1 cellular context compared by ENCODE assay signal in the genomic region with DNA sequence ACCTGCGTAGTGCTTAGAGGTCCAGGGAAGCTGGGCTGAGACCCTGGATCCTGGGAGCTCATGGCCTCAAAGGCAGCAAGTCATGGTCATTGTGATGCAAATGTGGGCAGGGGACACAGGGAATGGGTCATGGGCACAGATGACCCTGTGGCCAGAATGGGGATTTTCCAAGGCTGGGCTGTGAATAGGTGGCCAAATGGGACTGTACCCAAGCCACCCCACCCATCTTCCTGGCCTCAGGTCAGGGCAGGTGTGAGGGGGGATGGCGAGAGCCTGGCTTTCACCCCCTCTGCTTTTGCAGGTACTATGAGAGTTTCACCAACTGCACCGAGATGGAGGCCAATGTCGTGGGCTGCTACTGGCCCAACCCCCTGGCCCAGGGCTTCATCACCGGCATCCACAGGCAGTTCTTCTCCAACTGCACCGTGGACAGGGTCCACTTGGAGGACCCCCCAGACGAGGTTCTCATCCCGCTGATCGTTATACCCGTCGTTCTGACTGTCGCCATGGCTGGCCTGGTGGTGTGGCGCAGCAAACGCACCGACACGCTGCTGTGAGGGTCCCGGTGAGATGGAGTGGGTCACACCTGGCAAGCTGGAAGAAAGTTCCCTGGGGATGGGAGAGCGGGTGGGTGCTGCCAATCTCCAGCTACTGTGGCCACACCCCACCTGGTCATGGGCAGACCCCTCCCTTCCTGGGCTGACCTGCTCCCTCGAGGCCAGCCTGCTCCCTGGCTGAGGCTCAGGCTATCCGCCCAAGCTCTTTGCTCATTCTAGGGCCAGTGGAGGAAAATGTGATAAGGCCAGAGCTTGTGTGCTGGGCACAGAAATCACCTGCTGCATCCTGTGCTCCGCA.
TF ChIP-seq lines count a peak whose summit lies in the region.

No MANE protein-coding gene starts in this region.

TF ChIP-seq in H1, 55 proteins besides CTCF, POLR2A, EP300 and RAD21:
- TF ChIP-seq JUND (IDR thresholded peaks at IDR 0.05; ENCODE audit: low read length) (no peak), CHD2 (IDR thresholded peaks at IDR 0.05; ENCODE audit: low read length) (no peak), TAF7 (optimal IDR thresholded peaks at IDR 0.05; ENCODE audit: borderline replicate concordance, low read depth, low read length) (no peak), KDM1A (IDR thresholded peaks at IDR 0.05; ENCODE audit: borderline replicate concordance, low read length) (no peak), CREB1 (IDR thresholded peaks at IDR 0.05) (no peak), SRF (IDR thresholded peaks at IDR 0.05; ENCODE audit: low read depth, low read length) (no peak), EZH2 (IDR thresholded peaks at IDR 0.05; ENCODE audit: low read depth, low read length, severe bottlenecking) (no peak), SP1 (IDR thresholded peaks at IDR 0.05; ENCODE audit: low read depth, low read length) (no peak), ASH2L (IDR thresholded peaks at IDR 0.05; ENCODE audit: low read length) (no peak), ZNF274 (IDR thresholded peaks at IDR 0.05; ENCODE audit: borderline replicate concordance, extremely low read depth, low read length) (no peak), BACH1 (IDR thresholded peaks at IDR 0.05; ENCODE audit: low read length) (no peak), HDAC6 (IDR thresholded peaks at IDR 0.05; ENCODE audit: low read depth, low read length) (no peak)
- TF ChIP-seq, protein P1, sequence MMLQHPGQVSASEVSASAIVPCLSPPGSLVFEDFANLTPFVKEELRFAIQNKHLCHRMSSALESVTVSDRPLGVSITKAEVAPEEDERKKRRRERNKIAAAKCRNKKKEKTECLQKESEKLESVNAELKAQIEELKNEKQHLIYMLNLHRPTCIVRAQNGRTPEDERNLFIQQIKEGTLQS (IDR thresholded peaks at IDR 0.05; ENCODE audit: insufficient read depth, low read depth, low read length): no peak
- TF ChIP-seq, protein P2, sequence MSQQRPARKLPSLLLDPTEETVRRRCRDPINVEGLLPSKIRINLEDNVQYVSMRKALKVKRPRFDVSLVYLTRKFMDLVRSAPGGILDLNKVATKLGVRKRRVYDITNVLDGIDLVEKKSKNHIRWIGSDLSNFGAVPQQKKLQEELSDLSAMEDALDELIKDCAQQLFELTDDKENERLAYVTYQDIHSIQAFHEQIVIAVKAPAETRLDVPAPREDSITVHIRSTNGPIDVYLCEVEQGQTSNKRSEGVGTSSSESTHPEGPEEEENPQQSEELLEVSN (IDR thresholded peaks at IDR 0.05): no peak
- TF ChIP-seq, protein P3, sequence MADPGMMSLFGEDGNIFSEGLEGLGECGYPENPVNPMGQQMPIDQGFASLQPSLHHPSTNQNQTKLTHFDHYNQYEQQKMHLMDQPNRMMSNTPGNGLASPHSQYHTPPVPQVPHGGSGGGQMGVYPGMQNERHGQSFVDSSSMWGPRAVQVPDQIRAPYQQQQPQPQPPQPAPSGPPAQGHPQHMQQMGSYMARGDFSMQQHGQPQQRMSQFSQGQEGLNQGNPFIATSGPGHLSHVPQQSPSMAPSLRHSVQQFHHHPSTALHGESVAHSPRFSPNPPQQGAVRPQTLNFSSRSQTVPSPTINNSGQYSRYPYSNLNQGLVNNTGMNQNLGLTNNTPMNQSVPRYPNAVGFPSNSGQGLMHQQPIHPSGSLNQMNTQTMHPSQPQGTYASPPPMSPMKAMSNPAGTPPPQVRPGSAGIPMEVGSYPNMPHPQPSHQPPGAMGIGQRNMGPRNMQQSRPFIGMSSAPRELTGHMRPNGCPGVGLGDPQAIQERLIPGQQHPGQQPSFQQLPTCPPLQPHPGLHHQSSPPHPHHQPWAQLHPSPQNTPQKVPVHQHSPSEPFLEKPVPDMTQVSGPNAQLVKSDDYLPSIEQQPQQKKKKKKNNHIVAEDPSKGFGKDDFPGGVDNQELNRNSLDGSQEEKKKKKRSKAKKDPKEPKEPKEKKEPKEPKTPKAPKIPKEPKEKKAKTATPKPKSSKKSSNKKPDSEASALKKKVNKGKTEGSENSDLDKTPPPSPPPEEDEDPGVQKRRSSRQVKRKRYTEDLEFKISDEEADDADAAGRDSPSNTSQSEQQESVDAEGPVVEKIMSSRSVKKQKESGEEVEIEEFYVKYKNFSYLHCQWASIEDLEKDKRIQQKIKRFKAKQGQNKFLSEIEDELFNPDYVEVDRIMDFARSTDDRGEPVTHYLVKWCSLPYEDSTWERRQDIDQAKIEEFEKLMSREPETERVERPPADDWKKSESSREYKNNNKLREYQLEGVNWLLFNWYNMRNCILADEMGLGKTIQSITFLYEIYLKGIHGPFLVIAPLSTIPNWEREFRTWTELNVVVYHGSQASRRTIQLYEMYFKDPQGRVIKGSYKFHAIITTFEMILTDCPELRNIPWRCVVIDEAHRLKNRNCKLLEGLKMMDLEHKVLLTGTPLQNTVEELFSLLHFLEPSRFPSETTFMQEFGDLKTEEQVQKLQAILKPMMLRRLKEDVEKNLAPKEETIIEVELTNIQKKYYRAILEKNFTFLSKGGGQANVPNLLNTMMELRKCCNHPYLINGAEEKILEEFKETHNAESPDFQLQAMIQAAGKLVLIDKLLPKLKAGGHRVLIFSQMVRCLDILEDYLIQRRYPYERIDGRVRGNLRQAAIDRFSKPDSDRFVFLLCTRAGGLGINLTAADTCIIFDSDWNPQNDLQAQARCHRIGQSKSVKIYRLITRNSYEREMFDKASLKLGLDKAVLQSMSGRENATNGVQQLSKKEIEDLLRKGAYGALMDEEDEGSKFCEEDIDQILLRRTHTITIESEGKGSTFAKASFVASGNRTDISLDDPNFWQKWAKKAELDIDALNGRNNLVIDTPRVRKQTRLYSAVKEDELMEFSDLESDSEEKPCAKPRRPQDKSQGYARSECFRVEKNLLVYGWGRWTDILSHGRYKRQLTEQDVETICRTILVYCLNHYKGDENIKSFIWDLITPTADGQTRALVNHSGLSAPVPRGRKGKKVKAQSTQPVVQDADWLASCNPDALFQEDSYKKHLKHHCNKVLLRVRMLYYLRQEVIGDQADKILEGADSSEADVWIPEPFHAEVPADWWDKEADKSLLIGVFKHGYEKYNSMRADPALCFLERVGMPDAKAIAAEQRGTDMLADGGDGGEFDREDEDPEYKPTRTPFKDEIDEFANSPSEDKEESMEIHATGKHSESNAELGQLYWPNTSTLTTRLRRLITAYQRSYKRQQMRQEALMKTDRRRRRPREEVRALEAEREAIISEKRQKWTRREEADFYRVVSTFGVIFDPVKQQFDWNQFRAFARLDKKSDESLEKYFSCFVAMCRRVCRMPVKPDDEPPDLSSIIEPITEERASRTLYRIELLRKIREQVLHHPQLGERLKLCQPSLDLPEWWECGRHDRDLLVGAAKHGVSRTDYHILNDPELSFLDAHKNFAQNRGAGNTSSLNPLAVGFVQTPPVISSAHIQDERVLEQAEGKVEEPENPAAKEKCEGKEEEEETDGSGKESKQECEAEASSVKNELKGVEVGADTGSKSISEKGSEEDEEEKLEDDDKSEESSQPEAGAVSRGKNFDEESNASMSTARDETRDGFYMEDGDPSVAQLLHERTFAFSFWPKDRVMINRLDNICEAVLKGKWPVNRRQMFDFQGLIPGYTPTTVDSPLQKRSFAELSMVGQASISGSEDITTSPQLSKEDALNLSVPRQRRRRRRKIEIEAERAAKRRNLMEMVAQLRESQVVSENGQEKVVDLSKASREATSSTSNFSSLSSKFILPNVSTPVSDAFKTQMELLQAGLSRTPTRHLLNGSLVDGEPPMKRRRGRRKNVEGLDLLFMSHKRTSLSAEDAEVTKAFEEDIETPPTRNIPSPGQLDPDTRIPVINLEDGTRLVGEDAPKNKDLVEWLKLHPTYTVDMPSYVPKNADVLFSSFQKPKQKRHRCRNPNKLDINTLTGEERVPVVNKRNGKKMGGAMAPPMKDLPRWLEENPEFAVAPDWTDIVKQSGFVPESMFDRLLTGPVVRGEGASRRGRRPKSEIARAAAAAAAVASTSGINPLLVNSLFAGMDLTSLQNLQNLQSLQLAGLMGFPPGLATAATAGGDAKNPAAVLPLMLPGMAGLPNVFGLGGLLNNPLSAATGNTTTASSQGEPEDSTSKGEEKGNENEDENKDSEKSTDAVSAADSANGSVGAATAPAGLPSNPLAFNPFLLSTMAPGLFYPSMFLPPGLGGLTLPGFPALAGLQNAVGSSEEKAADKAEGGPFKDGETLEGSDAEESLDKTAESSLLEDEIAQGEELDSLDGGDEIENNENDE (IDR thresholded peaks at IDR 0.05; ENCODE audit: insufficient replicate concordance, low read length): no peak
- TF ChIP-seq, protein P4, sequence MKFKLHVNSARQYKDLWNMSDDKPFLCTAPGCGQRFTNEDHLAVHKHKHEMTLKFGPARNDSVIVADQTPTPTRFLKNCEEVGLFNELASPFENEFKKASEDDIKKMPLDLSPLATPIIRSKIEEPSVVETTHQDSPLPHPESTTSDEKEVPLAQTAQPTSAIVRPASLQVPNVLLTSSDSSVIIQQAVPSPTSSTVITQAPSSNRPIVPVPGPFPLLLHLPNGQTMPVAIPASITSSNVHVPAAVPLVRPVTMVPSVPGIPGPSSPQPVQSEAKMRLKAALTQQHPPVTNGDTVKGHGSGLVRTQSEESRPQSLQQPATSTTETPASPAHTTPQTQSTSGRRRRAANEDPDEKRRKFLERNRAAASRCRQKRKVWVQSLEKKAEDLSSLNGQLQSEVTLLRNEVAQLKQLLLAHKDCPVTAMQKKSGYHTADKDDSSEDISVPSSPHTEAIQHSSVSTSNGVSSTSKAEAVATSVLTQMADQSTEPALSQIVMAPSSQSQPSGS (IDR thresholded peaks at IDR 0.05; ENCODE audit: low read length): no peak
TF ChIP-seq in H1: peak in this region for 0.
